ENCODE assay signal across 8 cellular contexts in the genomic region with DNA sequence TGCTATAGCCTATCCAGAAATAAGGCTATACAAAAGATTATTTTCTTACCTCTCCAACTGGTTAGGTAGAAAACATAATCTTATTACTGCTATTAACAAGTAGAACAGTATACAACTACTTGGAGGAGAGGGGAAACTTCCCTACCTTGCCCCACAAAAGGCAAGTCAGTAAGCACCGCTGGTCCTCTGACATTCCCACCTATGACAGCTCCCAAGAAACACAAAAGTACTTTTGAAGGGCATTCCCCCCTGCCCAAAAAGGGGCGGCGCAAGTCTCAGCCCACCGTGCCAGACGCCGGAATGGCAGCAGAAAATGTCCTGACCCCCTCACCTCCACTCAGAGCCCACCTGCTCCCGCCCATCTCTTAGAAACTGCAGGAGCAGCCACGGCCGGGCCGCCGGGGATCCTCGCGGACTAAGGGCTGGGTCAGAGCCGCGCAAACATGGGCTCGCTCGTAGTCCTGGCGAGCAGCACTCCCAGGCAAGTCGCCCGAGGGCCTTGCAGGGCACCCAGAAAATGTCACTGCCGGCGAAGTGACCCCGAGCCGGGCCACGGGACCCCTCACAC. TPM values are rescaled to one million over a fixed set of nuclear protein-coding genes. Genes with fewer than 3 reads are reported as not detected.
DNase-seq lines count a peak whose midpoint lies in the region; ATAC-seq and TF ChIP-seq lines count a peak whose summit lies in the region.

No MANE protein-coding gene starts in this region.

- H3K36me3 ChIP-seq in body of pancreas (replicated peaks in 1 of 2; ENCODE audit: insufficient read depth in 1 of 2, low read depth in 2 of 2) = no peaks in the 10 kb centered on the region

- no peaks in the 10 kb centered on the region for H3K9me3 Mint-ChIP-seq in stimulated activated naive CD8-positive, alpha-beta T cell treated with anti-CD3 and anti-CD28 coated beads, Interleukin-15, Interleukin-2, amounts not matched to agents 100 ng/mL and 50 ng/mL, for 24 hours

- peaks cover 21% of the 10 kb centered on the region for H3K36me3 Mint-ChIP-seq in stimulated activated naive CD8-positive, alpha-beta T cell treated with anti-CD3 and anti-CD28 coated beads, Interleukin-15, Interleukin-2, amounts not matched to agents 100 ng/mL and 50 ng/mL, for 24 hours (ENCODE audit: low read depth)

- ATAC-seq in GM21619 (IDR thresholded peaks at IDR 0.05; ENCODE audit: unreplicated experiment) = peak; percentile 37
- ATAC-seq in body of pancreas = peak; percentile 54

- H3K4me1 Mint-ChIP-seq in stimulated activated naive CD8-positive, alpha-beta T cell treated with anti-CD3 and anti-CD28 coated beads, Interleukin-15, Interleukin-2, amounts not matched to agents 100 ng/mL and 50 ng/mL, for 24 hours (ENCODE audit: low read depth) = peaks cover 44% of the 10 kb centered on the region

- no peaks in the 10 kb centered on the region for H3K27me3 Mint-ChIP-seq in stimulated activated naive CD8-positive, alpha-beta T cell treated with anti-CD3 and anti-CD28 coated beads, Interleukin-15, Interleukin-2, amounts not matched to agents 100 ng/mL and 50 ng/mL, for 24 hours

- peak overlapping the region; percentile 46 to 84 (median 67) for H3K27ac ChIP-seq in body of pancreas

- H3K27me3 ChIP-seq in body of pancreas = no peaks in the 10 kb centered on the region

- intact Hi-C loops in body of pancreas (cut with DNase I) = no loop called here

- H3K9me3 ChIP-seq in body of pancreas = no peaks in the 10 kb centered on the region

- peaks cover 16% of the 10 kb centered on the region for H3K4me1 ChIP-seq in body of pancreas

- DNase-seq in DMS 273 (lab: John Stamatoyannopoulos, UW; ENCODE audit: unreplicated experiment) = peak; percentile 60
- DNase-seq in DMS 273 treated with DMSO at 0.1 percent for 48 hours (lab: John Stamatoyannopoulos, UW) = no peak
- no peak for DNase-seq in Jurkat, Clone E6-1 (ENCODE audit: low read depth, low spot score)
- peak in 3 of 4 donors; percentile 3 to 41 (median 22) for DNase-seq in body of pancreas
- DNase-seq in iris pigment epithelial cell (ENCODE audit: low read depth) = peak; percentile 10
- DNase-seq in LoVo (ENCODE audit: low spot score) = no peak

- no peak for TF ChIP-seq CTCF in body of pancreas (IDR thresholded peaks at IDR 0.05)

- peak overlapping the region; percentile 83 for H3K27ac Mint-ChIP-seq in stimulated activated naive CD8-positive, alpha-beta T cell treated with anti-CD3 and anti-CD28 coated beads, Interleukin-15, Interleukin-2, amounts not matched to agents 100 ng/mL and 50 ng/mL, for 24 hours

- peak overlapping the region; percentile 93 for H3K4me3 ChIP-seq in Jurkat, Clone E6-1 (ENCODE audit: low read length)
- peak overlapping the region; percentile 76 to 99 for H3K4me3 ChIP-seq in body of pancreas

- H3K4me3 Mint-ChIP-seq in stimulated activated naive CD8-positive, alpha-beta T cell treated with anti-CD3 and anti-CD28 coated beads, Interleukin-15, Interleukin-2, amounts not matched to agents 100 ng/mL and 50 ng/mL, for 24 hours = peak overlapping the region; percentile 96

- no peak for TF ChIP-seq POLR2A in body of pancreas (IDR thresholded peaks at IDR 0.05)

- 0 to 4% methylated on average over 6 to 19 of the region's 25 CpGs for WGBS in body of pancreas, 2 donors

RNA-seq across cellular contexts. Expression of a gene that starts 0.4 kb away (rescaled TPM):
- 65.2 TPM for polyA plus RNA-seq in Jurkat, Clone E6-1 (2012; ENCODE audit: insufficient read depth, insufficient read length)
- 10 to 100 TPM; 16.1 to 19.8 TPM for total RNA-seq in body of pancreas

RNA-seq across cellular contexts. Expression of a gene that starts 36.9 kb away (rescaled TPM):
- 22.3 TPM for polyA plus RNA-seq in Jurkat, Clone E6-1 (2012; ENCODE audit: insufficient read depth, insufficient read length)
- 1 to 10 TPM; 4.2 to 4.9 TPM for total RNA-seq in body of pancreas

Comparison
In these comparisons a context has a peak if more than half of its experiments do, and no peak if none do; other contexts are left out.
1. DNase-seq: peak in DMS 273 (single experiment), body of pancreas (3 of 4) and iris pigment epithelial cell (single experiment); none in DMS 273 treated with DMSO at 0.1 percent for 48 hours (single experiment), Jurkat, Clone E6-1 (single experiment) and LoVo (single experiment).